ENCODE assay signal across 24 cellular contexts in the genomic region with DNA sequence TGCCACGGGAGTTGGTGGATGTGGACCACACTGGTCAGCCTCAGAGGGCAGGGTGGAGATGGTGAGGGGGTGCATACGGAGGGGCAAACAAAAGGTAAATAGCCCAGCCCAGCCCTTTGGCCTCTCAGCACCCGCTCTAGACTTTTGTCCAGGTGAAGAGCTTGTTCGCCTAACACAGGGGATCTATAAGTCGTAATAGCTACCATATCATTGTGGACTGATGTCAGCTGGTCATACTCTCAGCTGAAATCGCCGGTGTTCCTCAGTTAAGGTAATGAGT. TPM values are rescaled to one million over a fixed set of nuclear protein-coding genes. Genes with fewer than 3 reads are reported as not detected.
DNase-seq lines count a peak whose midpoint lies in the region; ATAC-seq, FAIRE-seq and TF ChIP-seq lines count a peak whose summit lies in the region.
"Had no signal": no experiment of that assay in that cellular context is flagged by ENCODE, and none has a peak within 500 bp of the region (broad histone marks: within the 10 kb centered on the region; RNA-seq: fewer than 3 reads in every experiment).

No MANE protein-coding gene starts in this region.

- TF ChIP-seq POLR2A in H1 (IDR thresholded peaks at IDR 0.05; ENCODE audit: control extremely low read depth in 1 of 2, low read depth in 2 of 2, low read length in 2 of 2) = no peak

- H3K23ac ChIP-seq in H1 (ENCODE audit: insufficient read length) = no peak overlapping the region

- no TSS peak for BruUV-seq in PC-9 (replicated peaks; lab: Mats Ljungman, UMichigan)

- H3K23me2 ChIP-seq in H1 (ENCODE audit: low read depth, low read length) = peaks cover 2% of the 10 kb centered on the region; the same call in 1 of the 2 replicates

- no peak overlapping the region for H2BK20ac ChIP-seq in H1 (ENCODE audit: low read length)

- H3K14ac ChIP-seq in H1 (ENCODE audit: insufficient read length) = no peak overlapping the region

- H3K27ac ChIP-seq in BLaER1 treated with 17β-estradiol and CSF1 and Interleukin-3, amounts not matched to agents 10 nM and 100 nM = peak overlapping the region in 5 of 11 experiments; percentile 14 to 56 (median 39); a peak in 4 of 22 replicates
- H3K27ac ChIP-seq in angular gyrus (ENCODE audit: low read depth, low read length) (peak overlapping the region; percentile 84), H1 (ENCODE audit: low read depth, low read length) (no peak overlapping the region), substantia nigra (ENCODE audit: low read depth, low read length, poor library complexity, severe bottlenecking) (peak overlapping the region; percentile 84), PC-9 (no peak overlapping the region)
- H3K27ac ChIP-seq: Peyer's patch, SJCRH30 had no signal

- no peak overlapping the region for H3K56ac ChIP-seq in H1 (replicated peaks; ENCODE audit: insufficient read length, low read depth, low read length)

- DNase-seq in H1 (ENCODE audit: low read depth in 1 of 2, low spot score in 2 of 2) (no peak), substantia nigra (lab: John Stamatoyannopoulos, UW) (no peak), PC-9 (no peak)
- DNase-seq: CD8-positive, alpha-beta memory T cell; KG1; NCI-H1105; NCI-H146; NCI-H2029 treated with DMSO at 0.1 percent for 48 hours; NCI-H226; NCI-H510A treated with DMSO at 0.1 percent for 48 hours; NCI-H774 had no signal

- H3K9ac ChIP-seq in BLaER1 treated with 17β-estradiol and CSF1 and Interleukin-3, amounts not matched to agents 10 nM and 100 nM = peak overlapping the region in 2 of 11 experiments; percentile 15 to 50; a peak in 1 of 22 replicates
- no peak overlapping the region for H3K9ac ChIP-seq in H1 (replicated peaks in 1 of 4; ENCODE audit: extremely low read depth in 1 of 4, low read depth in 3 of 4, low read length in 3 of 4)

- H3K4me3 ChIP-seq in BLaER1 treated with 17β-estradiol and CSF1 and Interleukin-3, amounts not matched to agents 10 nM and 100 nM = no peak overlapping the region
- H3K4me3 ChIP-seq in H1 (ENCODE audit: extremely low read depth in 1 of 4, insufficient read depth in 2 of 4, low read depth in 3 of 4, low read length in 4 of 4) = no peak overlapping the region
- H3K4me3 ChIP-seq in PC-9 = no peak overlapping the region
- H3K4me3 ChIP-seq: Peyer's patch had no signal

- ATAC-seq in HG03521 (IDR thresholded peaks at IDR 0.05; ENCODE audit: unreplicated experiment) (no peak), GM21390 (IDR thresholded peaks at IDR 0.05; ENCODE audit: unreplicated experiment) (no peak)

- TF ChIP-seq EP300 in H1 (IDR thresholded peaks at IDR 0.05; ENCODE audit: borderline replicate concordance in 1 of 2, low read depth in 2 of 2, low read length in 2 of 2) = no peak

- H2AFZ ChIP-seq in H1 (ENCODE audit: low read length) = no peak overlapping the region
- H2AFZ ChIP-seq in PC-9 = no peak overlapping the region

- H3K79me1 ChIP-seq in H1 (ENCODE audit: low read depth, low read length) = no peaks in the 10 kb centered on the region; the same call in 1 of the 2 replicates

- intact Hi-C loops in PC-9 (cut with micrococcal nuclease; ENCODE audit: unreplicated experiment) = no loop called here

- no peak for TF ChIP-seq RAD21 in H1 (IDR thresholded peaks at IDR 0.05 in 1 of 2, conservative IDR thresholded peaks at IDR 0.05 in 1 of 2; ENCODE audit: low read depth in 2 of 2, low read length in 2 of 2)

- POLR2A ChIA-PET in H1 (lab: Charles Lee; ENCODE audit: partially characterized antibody) = interaction anchor here (0.9 to 1.0 kb wide), 3 partner anchors 18 to 219 kb away, joined by 3 to 4 read pairs (median 3); a partner anchor contains a TSS
- POLR2A ChIA-PET in PC-9 (lab: Charles Lee; ENCODE audit: unreplicated experiment) = no interaction called here

- H3K27me3 ChIP-seq in BLaER1 treated with 17β-estradiol and CSF1 and Interleukin-3, amounts not matched to agents 10 nM and 100 nM = no peaks in the 10 kb centered on the region
- H3K27me3 ChIP-seq in H1 (replicated peaks in 1 of 4; ENCODE audit: control insufficient read depth in 3 of 4, extremely low read depth in 1 of 4, insufficient read depth in 3 of 4, low read length in 3 of 4) (no peaks in the 10 kb centered on the region), PC-9 (ENCODE audit: insufficient read depth, low read depth) (no peaks in the 10 kb centered on the region)
- H3K27me3 ChIP-seq: BE2C, Peyer's patch, SJCRH30 had no signal

- no peak overlapping the region for H2AK5ac ChIP-seq in H1 (ENCODE audit: low read depth, low read length)

- H4K8ac ChIP-seq in H1 (ENCODE audit: extremely low read depth, insufficient read depth, low read length) = no peak overlapping the region

- no peaks in the 10 kb centered on the region for H4K20me1 ChIP-seq in BLaER1 treated with 17β-estradiol and CSF1 and Interleukin-3, amounts not matched to agents 10 nM and 100 nM
- H4K20me1 ChIP-seq in H1 (replicated peaks in 1 of 2; ENCODE audit: control insufficient read depth in 1 of 2, insufficient read depth in 2 of 2, low read length in 2 of 2) (no peaks in the 10 kb centered on the region), PC-9 (ENCODE audit: insufficient read depth) (no peaks in the 10 kb centered on the region)

- 0 out of 2 replicates have a peak overlapping the region, but pooled peaks have one; percentile 76 for H2BK12ac ChIP-seq in H1 (ENCODE audit: low read depth, low read length)

- no peak for FAIRE-seq in H1 (lab: Jason Lieb, UNC)
- FAIRE-seq: A204.1, G401.6, GM18507, HTR-8/SVneo had no signal

- no peak overlapping the region for H4K5ac ChIP-seq in H1 (ENCODE audit: insufficient read length, low read depth, low read length)

- H4K91ac ChIP-seq in H1 (replicated peaks; ENCODE audit: insufficient read length, low read length) = peak overlapping the region; percentile 39

- TF ChIP-seq CTCF in H1 (IDR thresholded peaks at IDR 0.05; ENCODE audit: control extremely low read depth in 1 of 3, insufficient read depth in 1 of 3, low read depth in 1 of 3, low read length in 3 of 3) (no peak), PC-9 (conservative IDR thresholded peaks at IDR 0.05) (no peak)

- WGBS in H1 (ENCODE audit: extremely low coverage in 1 of 2, insufficient coverage in 1 of 2, insufficient read length in 1 of 2, insufficient replicate concordance in 2 of 2, low coverage in 1 of 2, low lambda C conversion rate in 2 of 2, missing lambda C conversion rate in 1 of 2), 2 experiments = 92% methylated on average over 7 of the region's 7 CpGs; no CpG with 5 or more reads in 1 of the 2 experiments

- H3K4me2 ChIP-seq in BLaER1 treated with 17β-estradiol and CSF1 and Interleukin-3, amounts not matched to agents 10 nM and 100 nM = peak overlapping the region; percentile 76 to 89 (median 83)
- H3K4me2 ChIP-seq in H1 (ENCODE audit: insufficient read depth in 1 of 2, low read depth in 2 of 2, low read length in 2 of 2) (no peak overlapping the region), PC-9 (no peak overlapping the region)

- H3K9me2 ChIP-seq in PC-9 (ENCODE audit: insufficient read depth) = no peaks in the 10 kb centered on the region

- peak overlapping the region; percentile 21; the same call in 1 of the 2 replicates for H2BK15ac ChIP-seq in H1 (ENCODE audit: low read length)

- no peaks in the 10 kb centered on the region for H3K9me3 ChIP-seq in BLaER1 treated with 17β-estradiol and CSF1 and Interleukin-3, amounts not matched to agents 10 nM and 100 nM (replicated peaks in 1 of 11)
- H3K9me3 ChIP-seq in H1 (ENCODE audit: insufficient read depth in 2 of 2, low read depth in 1 of 2, low read length in 1 of 2) (no peaks in the 10 kb centered on the region), PC-9 (ENCODE audit: insufficient read depth, low read depth) (no peaks in the 10 kb centered on the region)
- H3K9me3 ChIP-seq: BE2C, Peyer's patch, SJCRH30 had no signal

- H2BK5ac ChIP-seq in H1 (ENCODE audit: low read depth, low read length) = 0 out of 2 replicates have a peak overlapping the region, but pooled peaks have one; percentile 0

- H3K4ac ChIP-seq in H1 (replicated peaks; ENCODE audit: insufficient read length, low read depth, low read length) = no peak overlapping the region

- peaks cover 0 to 20% (median 0%) of the 10 kb centered on the region in 11 experiments; a peak in 4 of 22 replicates for H3K36me3 ChIP-seq in BLaER1 treated with 17β-estradiol and CSF1 and Interleukin-3, amounts not matched to agents 10 nM and 100 nM
- H3K36me3 ChIP-seq in H1 (ENCODE audit: control insufficient read depth in 2 of 4, insufficient read depth in 4 of 4, low read length in 3 of 4) (peaks cover 0 to 16% (median 2%) of the 10 kb centered on the region in 4 experiments; a peak in 5 of 8 replicates), PC-9 (ENCODE audit: low read depth) (no peaks in the 10 kb centered on the region)
- H3K36me3 ChIP-seq: BE2C, Peyer's patch, SJCRH30 had no signal

- CTCF ChIA-PET in H1 (lab: Charles Lee; ENCODE audit: partially characterized antibody) (interaction anchor here (0.6 to 2.3 kb wide), 4 partner anchors 16 to 365 kb away, joined by 3 to 10 read pairs (median 4); no protein-coding TSS in a partner anchor), PC-9 (lab: Charles Lee) (no interaction called here)

- H3K79me2 ChIP-seq in H1 (ENCODE audit: control insufficient read depth in 1 of 2, insufficient read depth in 2 of 2, low read length in 2 of 2) = no peaks in the 10 kb centered on the region
- no peaks in the 10 kb centered on the region for H3K79me2 ChIP-seq in PC-9 (ENCODE audit: low read depth)

- H3F3A ChIP-seq in PC-9 (ENCODE audit: insufficient read depth, low read depth) = no peaks in the 10 kb centered on the region; the same call in 1 of the 2 replicates

- H3K18ac ChIP-seq in H1 (ENCODE audit: extremely low read depth, low read length) = no peak overlapping the region

- H3K4me1 ChIP-seq in BLaER1 treated with 17β-estradiol and CSF1 and Interleukin-3, amounts not matched to agents 10 nM and 100 nM = peaks cover 37 to 55% (median 39%) of the 10 kb centered on the region in 10 experiments
- peaks cover 0 to 9% (median 4%) of the 10 kb centered on the region in 4 experiments; a peak in 3 of 7 replicates for H3K4me1 ChIP-seq in H1 (replicated peaks in 1 of 4; ENCODE audit: control insufficient read depth in 3 of 4, insufficient read depth in 4 of 4, low read length in 3 of 4)
- no peaks in the 10 kb centered on the region for H3K4me1 ChIP-seq in PC-9 (replicated peaks; ENCODE audit: insufficient read depth)
- H3K4me1 ChIP-seq: SJCRH30 had no signal

- no peak overlapping the region for H2BK120ac ChIP-seq in H1 (replicated peaks; ENCODE audit: low read depth, low read length)

TF ChIP-seq in H1, 55 proteins besides CTCF, POLR2A, EP300 and RAD21 (continues in another document):
- no peak for TF ChIP-seq CBX5 (IDR thresholded peaks at IDR 0.05; ENCODE audit: low read depth, low read length)

RNA-seq across cellular contexts. Expression of a gene that starts 27.0 kb away (rescaled TPM):
- total RNA-seq in H1 (2021; fragmentation: NEBNext Ultra II Directional; extraction: Animal tissue kit (Norgen Biotek cat#: 25700)) = not detected in 2 replicates
- polyA plus RNA-seq in H1 (2011; rRNA removed) = 0.03 TPM in 1 of 2 replicates, not detected in the other
- not detected for polyA plus RNA-seq in H1 (2011; cell fraction: cytosol; rRNA removed)
- 0.20 TPM for polyA plus RNA-seq in H1 (2011; cell fraction: nucleus; rRNA removed)
- 0.16 to 0.46 TPM (median 0.27 TPM) in 4 replicates for polyA plus RNA-seq in H1 (2012, experiment 1 of 2)
- 0.45 TPM for polyA plus RNA-seq in H1 (2012, experiment 2 of 2)
- polyA plus RNA-seq in H1 (2013, experiment 1 of 2) = not detected
- polyA plus RNA-seq in H1 (2013, experiment 2 of 2) = not detected
- polyA minus RNA-seq in H1 (2011; rRNA and poly(A)+ RNA removed) = not detected in 2 replicates
- not detected for polyA minus RNA-seq in H1 (2011; cell fraction: cytosol; rRNA and poly(A)+ RNA removed)
- not detected for polyA minus RNA-seq in H1 (2011; cell fraction: nucleus; rRNA and poly(A)+ RNA removed)
- total RNA-seq in PC-9 (2021) = not detected in 2 replicates
- total RNA-seq: CD8-positive, alpha-beta memory T cell; Daoy; H4; SJCRH30 had no signal
- polyA plus RNA-seq: CD8-positive, alpha-beta memory T cell had no signal

Comparison
In these comparisons a context has a peak if more than half of its experiments do, and no peak if none do; other contexts are left out.
1. H3K27ac ChIP-seq: peak in angular gyrus (single experiment) and substantia nigra (single experiment); none in H1 (single experiment) and PC-9 (single experiment).
2. H3K4me2 ChIP-seq: peak in BLaER1 treated with 17β-estradiol and CSF1 and Interleukin-3, amounts not matched to agents 10 nM and 100 nM (11 of 11); none in H1 (0 of 2) and PC-9 (single experiment).